9 cellular contexts compared by ENCODE assay signal in genomic region chr9:385818-386398, GRCh38.
DNase-seq lines count a peak whose midpoint lies in the region; ATAC-seq and TF ChIP-seq lines count a peak whose summit lies in the region.
"Had no signal": no experiment of that assay in that cellular context is flagged by ENCODE, and none has a peak within 500 bp of the region (broad histone marks: within the 10 kb centered on the region; RNA-seq: fewer than 3 reads in every experiment).

No MANE protein-coding gene starts in this region.

- H3K4me3 Mint-ChIP-seq in CD4-positive, alpha-beta T cell: no peak overlapping the region
- no peak overlapping the region for H3K4me3 Mint-ChIP-seq in activated naive CD8-positive, alpha-beta T cell treated with anti-CD3 and anti-CD28 coated beads, Interleukin-2, amount 50 U/mL, for 24 hours
- H3K4me3 Mint-ChIP-seq: IgD-negative memory B cell had no signal

- intact Hi-C loops in CD4-positive, alpha-beta T cell (cut with DNase I, micrococcal nuclease): no loop called here
- intact Hi-C loops in heart right ventricle (cut with DNase I): loop anchor here in 8 of 10 donors (2.0 to 10.0 kb wide), 9 partner anchors 229 to 623 kb away; no protein-coding TSS in a partner anchor

- TF ChIP-seq CTCF in CD4-positive, alpha-beta T cell (IDR thresholded peaks at IDR 0.05): no peak
- TF ChIP-seq CTCF in heart right ventricle (IDR thresholded peaks at IDR 0.05): peak; percentile 69 to 91 (median 87)

- DNase-seq in CD4-positive, alpha-beta T cell: peak in 1 of 10 experiments; percentile 6
- peak; percentile 65 to 73 for DNase-seq in HAP-1 (ENCODE audit: low spot score in 2 of 2)
- peak; percentile 46 for DNase-seq in NCI-H460 (ENCODE audit: extremely low read depth, low read depth)
- peak; percentile 14 for DNase-seq in activated naive CD8-positive, alpha-beta T cell treated with anti-CD3 and anti-CD28 coated beads, Interleukin-2, amount 50 U/mL, for 24 hours
- peak in 1 of 2 donors; percentile 45 for DNase-seq in heart right ventricle
- peak; percentile 49 for DNase-seq in putamen (ENCODE audit: low spot score)
- DNase-seq in effector CD8-positive, alpha-beta T cell (lab: John Stamatoyannopoulos, UW): no peak

- H3K27me3 ChIP-seq in CD4-positive, alpha-beta T cell (ENCODE audit: control insufficient read depth, insufficient read depth, low read length): no peaks in the 10 kb centered on the region
- H3K27me3 ChIP-seq in HAP-1 (ENCODE audit: low read depth) (no peaks in the 10 kb centered on the region), heart right ventricle (peaks cover 0 to 3% (median 0%) of the 10 kb centered on the region in 7 donors)

- 41 to 44% methylated on average over 9 of the region's 9 CpGs for WGBS in heart right ventricle, 2 donors

- ATAC-seq in CD4-positive, alpha-beta T cell (ENCODE audit: poor library complexity): peak; percentile 55
- ATAC-seq in activated naive CD8-positive, alpha-beta T cell treated with anti-CD3 and anti-CD28 coated beads, Interleukin-2, amount 50 U/mL, for 24 hours: peak; percentile 49
- ATAC-seq in heart right ventricle: peak in 7 of 8 donors; percentile 69 to 89 (median 86)
- ATAC-seq in HG02623 (IDR thresholded peaks at IDR 0.05; ENCODE audit: unreplicated experiment): no peak

- H3K27me3 Mint-ChIP-seq in CD4-positive, alpha-beta T cell: no peaks in the 10 kb centered on the region
- H3K27me3 Mint-ChIP-seq in activated naive CD8-positive, alpha-beta T cell treated with anti-CD3 and anti-CD28 coated beads, Interleukin-2, amount 50 U/mL, for 24 hours: no peaks in the 10 kb centered on the region
- H3K27me3 Mint-ChIP-seq: IgD-negative memory B cell had no signal

- H3K4me1 Mint-ChIP-seq in CD4-positive, alpha-beta T cell (ENCODE audit: low read depth): no peaks in the 10 kb centered on the region
- H3K4me1 Mint-ChIP-seq in activated naive CD8-positive, alpha-beta T cell treated with anti-CD3 and anti-CD28 coated beads, Interleukin-2, amount 50 U/mL, for 24 hours: no peaks in the 10 kb centered on the region

- H3K27ac ChIP-seq in CD4-positive, alpha-beta T cell (ENCODE audit: low read depth, low read length): no peak overlapping the region
- no peak overlapping the region for H3K27ac ChIP-seq in heart right ventricle

- CTCF ChIA-PET in CD4-positive, alpha-beta T cell (lab: Charles Lee): no interaction called here

- no peak overlapping the region for H3K4me3 ChIP-seq in HAP-1
- H3K4me3 ChIP-seq in heart right ventricle: no peak overlapping the region

- POLR2A ChIA-PET in CD4-positive, alpha-beta T cell (lab: Charles Lee): no interaction called here

- no peaks in the 10 kb centered on the region for H3K9me3 ChIP-seq in CD4-positive, alpha-beta T cell (ENCODE audit: control insufficient read depth, low read length)
- H3K9me3 ChIP-seq in HAP-1 (no peaks in the 10 kb centered on the region), heart right ventricle (no peaks in the 10 kb centered on the region)

- H3K27ac Mint-ChIP-seq in CD4-positive, alpha-beta T cell: no peak overlapping the region
- no peak overlapping the region for H3K27ac Mint-ChIP-seq in activated naive CD8-positive, alpha-beta T cell treated with anti-CD3 and anti-CD28 coated beads, Interleukin-2, amount 50 U/mL, for 24 hours

- H3K36me3 ChIP-seq in HAP-1 (replicated peaks) (no peaks in the 10 kb centered on the region), heart right ventricle (peaks cover 0 to 98% (median 0%) of the 10 kb centered on the region in 9 donors)

- in situ Hi-C loops in HAP-1 (cut with MboI; ENCODE audit: low sequenced_read_pairs): loop anchor here (10.0 kb wide), 1 partner anchor 229 kb away; no protein-coding TSS in a partner anchor

- no peaks in the 10 kb centered on the region for H3K9me3 Mint-ChIP-seq in CD4-positive, alpha-beta T cell
- no peaks in the 10 kb centered on the region for H3K9me3 Mint-ChIP-seq in activated naive CD8-positive, alpha-beta T cell treated with anti-CD3 and anti-CD28 coated beads, Interleukin-2, amount 50 U/mL, for 24 hours
- H3K9me3 Mint-ChIP-seq: IgD-negative memory B cell had no signal

- H3K36me3 Mint-ChIP-seq in CD4-positive, alpha-beta T cell (ENCODE audit: low read depth): peaks cover 91% of the 10 kb centered on the region
- peaks cover 34% of the 10 kb centered on the region for H3K36me3 Mint-ChIP-seq in activated naive CD8-positive, alpha-beta T cell treated with anti-CD3 and anti-CD28 coated beads, Interleukin-2, amount 50 U/mL, for 24 hours (ENCODE audit: low read depth)

- H3K4me1 ChIP-seq in HAP-1 (peaks cover 4% of the 10 kb centered on the region; the same call in 1 of the 2 replicates), heart right ventricle (no peaks in the 10 kb centered on the region)

Comparison
In these comparisons a context has a peak if more than half of its experiments do, and no peak if none do; other contexts are left out.
1. intact Hi-C loops: an anchor here in heart right ventricle (2.0 to 10.0 kb wide); none called in CD4-positive, alpha-beta T cell.